ENCODE assay signal across 10 cellular contexts in the genomic region with DNA sequence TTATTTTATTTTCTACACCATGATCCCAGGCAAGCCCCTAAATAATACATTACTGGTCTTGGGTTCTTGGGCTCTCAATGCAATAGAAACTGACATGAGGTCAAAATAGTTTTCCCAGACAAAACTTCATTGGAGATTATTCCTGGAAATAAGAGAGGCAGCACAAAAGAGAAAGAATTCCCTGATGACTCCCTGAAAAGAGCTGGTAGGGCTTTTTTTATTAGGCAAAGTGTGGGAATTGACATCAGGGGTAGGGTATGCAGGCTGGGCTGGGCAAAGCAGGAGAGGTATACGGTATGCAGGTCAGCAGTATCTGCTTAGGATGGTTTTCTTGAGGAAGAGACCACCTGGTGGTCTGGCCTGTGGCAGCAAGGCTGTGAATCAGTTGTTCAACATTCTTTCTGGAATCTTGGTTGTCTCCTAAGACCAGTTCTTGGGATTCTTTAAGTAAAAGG. TPM values are rescaled to one million over a fixed set of nuclear protein-coding genes. Genes with fewer than 3 reads are reported as not detected.
DNase-seq lines count a peak whose midpoint lies in the region; ATAC-seq and TF ChIP-seq lines count a peak whose summit lies in the region.
"Had no signal": no experiment of that assay in that cellular context is flagged by ENCODE, and none has a peak within 500 bp of the region (broad histone marks: within the 10 kb centered on the region; RNA-seq: fewer than 3 reads in every experiment).

No MANE protein-coding gene starts in this region.

- no peaks in the 10 kb centered on the region for H4K20me1 ChIP-seq in HCT116 (ENCODE audit: insufficient read depth)

- peak; percentile 27; the same call in 1 of the 2 replicates for ATAC-seq in HCT116
- ATAC-seq in HG02759 (IDR thresholded peaks at IDR 0.05; ENCODE audit: unreplicated experiment): no peak
- ATAC-seq in GM21528 (IDR thresholded peaks at IDR 0.05; ENCODE audit: low FRiP score, unreplicated experiment): no peak

- no peaks in the 10 kb centered on the region for H3K9me2 ChIP-seq in HCT116 (ENCODE audit: insufficient read depth)

- H3K36me3 ChIP-seq in HCT116 (ENCODE audit: control insufficient read depth in 1 of 2, insufficient read depth in 2 of 2, low read length in 2 of 2) (no peaks in the 10 kb centered on the region), ascending aorta (no peaks in the 10 kb centered on the region)

- POLR2A ChIA-PET in HCT116 (lab: Charles Lee): no interaction called here

- no peaks in the 10 kb centered on the region for H3K79me2 ChIP-seq in HCT116 (ENCODE audit: insufficient read depth, low read length)

- H3K27ac ChIP-seq in HCT116 (ENCODE audit: low read depth, low read length): peak overlapping the region; percentile 73
- H3K27ac ChIP-seq in ascending aorta: peak overlapping the region; percentile 65 to 72

- H3K4me3 ChIP-seq in HCT116 (replicated peaks in 1 of 2; ENCODE audit: low read depth in 1 of 2, low read length in 2 of 2) (no peak overlapping the region), ascending aorta (no peak overlapping the region)

- H3K4me2 ChIP-seq in HCT116 (ENCODE audit: low read length): peak overlapping the region; percentile 44

- intact Hi-C loops in HCT116 (cut with micrococcal nuclease) (no loop called here), ascending aorta (cut with DNase I) (no loop called here)

- BruUV-seq in HCT116 (replicated peaks; lab: Mats Ljungman, UMichigan): TSS peak; percentile 60

- TF ChIP-seq RAD21 in HCT116 (IDR thresholded peaks at IDR 0.05; ENCODE audit: low read depth): no peak

- H3K9ac ChIP-seq in HCT116 (ENCODE audit: low read length): 0 out of 2 replicates have a peak overlapping the region, but pooled peaks have one; percentile 15

- CTCF ChIA-PET in HCT116 (lab: Charles Lee): no interaction called here

- H3K9me3 ChIP-seq in HCT116 (ENCODE audit: control insufficient read depth in 1 of 2, insufficient read depth in 1 of 2, low read depth in 1 of 2, low read length in 2 of 2) (no peaks in the 10 kb centered on the region), ascending aorta (no peaks in the 10 kb centered on the region)

- H3K4me1 ChIP-seq in HCT116 (ENCODE audit: control insufficient read depth in 1 of 2, insufficient read depth in 2 of 2, low read length in 2 of 2) (peaks cover 19 to 29% of the 10 kb centered on the region in 2 experiments), ascending aorta (peaks cover 0 to 6% of the 10 kb centered on the region in 2 donors)

- TF ChIP-seq POLR2A in HCT116 (IDR thresholded peaks at IDR 0.05; ENCODE audit: borderline replicate concordance, extremely low read depth, insufficient read depth, insufficient read length): no peak

- TF ChIP-seq CTCF in HCT116 (IDR thresholded peaks at IDR 0.05 in 2 of 3, conservative IDR thresholded peaks at IDR 0.05 in 1 of 3; ENCODE audit: borderline replicate concordance in 1 of 3, insufficient read depth in 1 of 3, low read depth in 2 of 3, low read length in 2 of 3) (no peak), ascending aorta (IDR thresholded peaks at IDR 0.05) (no peak)

- no peak for DNase-seq in HCT116 (ENCODE audit: low read depth, low spot score)
- DNase-seq in ascending aorta (ENCODE audit: low spot score in 2 of 2): no peak
- peak; percentile 54 for DNase-seq in iPS DF 19.7 (ENCODE audit: low read depth, low spot score)
- peak; percentile 9 for DNase-seq in retina
- DNase-seq in inferior parietal cortex (ENCODE audit: extremely low spot score): no peak
- DNase-seq in D341Med (ENCODE audit: low spot score): no peak
- DNase-seq: activated CD4-positive, CD25-positive, alpha-beta regulatory T cell had no signal

- no peaks in the 10 kb centered on the region for H3K27me3 ChIP-seq in HCT116 (ENCODE audit: insufficient read depth, low read length)
- H3K27me3 ChIP-seq in ascending aorta: no peaks in the 10 kb centered on the region

- RAD21 ChIA-PET in HCT116 (lab: Charles Lee; ENCODE audit: low non-redundant PET in 1 of 2, low total read pairs in 2 of 2, uncharacterized antibody in 2 of 2, unreplicated experiment in 2 of 2): interaction anchor here in 1 of 2 experiments (0.6 kb wide), 1 partner anchor 115 kb away, joined by 3 read pairs; no protein-coding TSS in a partner anchor

- H2AFZ ChIP-seq in HCT116 (ENCODE audit: low read depth, low read length, poor library complexity, severe bottlenecking): no peak overlapping the region

TF ChIP-seq in HCT116, 20 proteins besides CTCF, POLR2A, EP300 and RAD21:
- no peak for TF ChIP-seq TCF7L2 (IDR thresholded peaks at IDR 0.05; ENCODE audit: borderline replicate concordance, extremely low read depth, insufficient read depth, insufficient read length)
- TF ChIP-seq, protein P1, sequence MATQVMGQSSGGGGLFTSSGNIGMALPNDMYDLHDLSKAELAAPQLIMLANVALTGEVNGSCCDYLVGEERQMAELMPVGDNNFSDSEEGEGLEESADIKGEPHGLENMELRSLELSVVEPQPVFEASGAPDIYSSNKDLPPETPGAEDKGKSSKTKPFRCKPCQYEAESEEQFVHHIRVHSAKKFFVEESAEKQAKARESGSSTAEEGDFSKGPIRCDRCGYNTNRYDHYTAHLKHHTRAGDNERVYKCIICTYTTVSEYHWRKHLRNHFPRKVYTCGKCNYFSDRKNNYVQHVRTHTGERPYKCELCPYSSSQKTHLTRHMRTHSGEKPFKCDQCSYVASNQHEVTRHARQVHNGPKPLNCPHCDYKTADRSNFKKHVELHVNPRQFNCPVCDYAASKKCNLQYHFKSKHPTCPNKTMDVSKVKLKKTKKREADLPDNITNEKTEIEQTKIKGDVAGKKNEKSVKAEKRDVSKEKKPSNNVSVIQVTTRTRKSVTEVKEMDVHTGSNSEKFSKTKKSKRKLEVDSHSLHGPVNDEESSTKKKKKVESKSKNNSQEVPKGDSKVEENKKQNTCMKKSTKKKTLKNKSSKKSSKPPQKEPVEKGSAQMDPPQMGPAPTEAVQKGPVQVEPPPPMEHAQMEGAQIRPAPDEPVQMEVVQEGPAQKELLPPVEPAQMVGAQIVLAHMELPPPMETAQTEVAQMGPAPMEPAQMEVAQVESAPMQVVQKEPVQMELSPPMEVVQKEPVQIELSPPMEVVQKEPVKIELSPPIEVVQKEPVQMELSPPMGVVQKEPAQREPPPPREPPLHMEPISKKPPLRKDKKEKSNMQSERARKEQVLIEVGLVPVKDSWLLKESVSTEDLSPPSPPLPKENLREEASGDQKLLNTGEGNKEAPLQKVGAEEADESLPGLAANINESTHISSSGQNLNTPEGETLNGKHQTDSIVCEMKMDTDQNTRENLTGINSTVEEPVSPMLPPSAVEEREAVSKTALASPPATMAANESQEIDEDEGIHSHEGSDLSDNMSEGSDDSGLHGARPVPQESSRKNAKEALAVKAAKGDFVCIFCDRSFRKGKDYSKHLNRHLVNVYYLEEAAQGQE (IDR thresholded peaks at IDR 0.05; ENCODE audit: low read depth): no peak
- no peak for TF ChIP-seq EZH2 (IDR thresholded peaks at IDR 0.05)
- TF ChIP-seq POLR2AphosphoS5 (IDR thresholded peaks at IDR 0.05; ENCODE audit: low read depth, low read length): no peak
- no peak for TF ChIP-seq CBX3 (IDR thresholded peaks at IDR 0.05; ENCODE audit: low read depth)
- TF ChIP-seq SRF (IDR thresholded peaks at IDR 0.05; ENCODE audit: low read depth): no peak
- TF ChIP-seq, protein P2, sequence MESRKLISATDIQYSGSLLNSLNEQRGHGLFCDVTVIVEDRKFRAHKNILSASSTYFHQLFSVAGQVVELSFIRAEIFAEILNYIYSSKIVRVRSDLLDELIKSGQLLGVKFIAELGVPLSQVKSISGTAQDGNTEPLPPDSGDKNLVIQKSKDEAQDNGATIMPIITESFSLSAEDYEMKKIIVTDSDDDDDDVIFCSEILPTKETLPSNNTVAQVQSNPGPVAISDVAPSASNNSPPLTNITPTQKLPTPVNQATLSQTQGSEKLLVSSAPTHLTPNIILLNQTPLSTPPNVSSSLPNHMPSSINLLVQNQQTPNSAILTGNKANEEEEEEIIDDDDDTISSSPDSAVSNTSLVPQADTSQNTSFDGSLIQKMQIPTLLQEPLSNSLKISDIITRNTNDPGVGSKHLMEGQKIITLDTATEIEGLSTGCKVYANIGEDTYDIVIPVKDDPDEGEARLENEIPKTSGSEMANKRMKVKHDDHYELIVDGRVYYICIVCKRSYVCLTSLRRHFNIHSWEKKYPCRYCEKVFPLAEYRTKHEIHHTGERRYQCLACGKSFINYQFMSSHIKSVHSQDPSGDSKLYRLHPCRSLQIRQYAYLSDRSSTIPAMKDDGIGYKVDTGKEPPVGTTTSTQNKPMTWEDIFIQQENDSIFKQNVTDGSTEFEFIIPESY (IDR thresholded peaks at IDR 0.05; ENCODE audit: extremely low read depth, insufficient replicate concordance, low read length): no peak
- TF ChIP-seq, protein P3, sequence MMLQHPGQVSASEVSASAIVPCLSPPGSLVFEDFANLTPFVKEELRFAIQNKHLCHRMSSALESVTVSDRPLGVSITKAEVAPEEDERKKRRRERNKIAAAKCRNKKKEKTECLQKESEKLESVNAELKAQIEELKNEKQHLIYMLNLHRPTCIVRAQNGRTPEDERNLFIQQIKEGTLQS (IDR thresholded peaks at IDR 0.05): no peak
- no peak for TF ChIP-seq YY1 (IDR thresholded peaks at IDR 0.05; ENCODE audit: extremely low read depth, insufficient replicate concordance, low read depth, low read length)
- TF ChIP-seq SP1 (IDR thresholded peaks at IDR 0.05; ENCODE audit: low read depth): no peak
- TF ChIP-seq JUND (IDR thresholded peaks at IDR 0.05): no peak
- TF ChIP-seq SIN3A (IDR thresholded peaks at IDR 0.05; ENCODE audit: low read depth): no peak
- no peak for TF ChIP-seq FOSL1 (IDR thresholded peaks at IDR 0.05; ENCODE audit: low read depth)
- TF ChIP-seq EGR1 (IDR thresholded peaks at IDR 0.05; ENCODE audit: low read depth): no peak
- TF ChIP-seq CEBPB (IDR thresholded peaks at IDR 0.05; ENCODE audit: low read depth): no peak
- no peak for TF ChIP-seq ELF1 (IDR thresholded peaks at IDR 0.05; ENCODE audit: borderline replicate concordance, low read depth)

RNA-seq across cellular contexts. Expression of a gene that starts 9.3 kb away (rescaled TPM):
- total RNA-seq in HCT116 (2021; ENCODE audit: unreplicated experiment): not detected
- polyA plus RNA-seq in HCT116 (2012): not detected in 2 replicates
- total RNA-seq in ascending aorta: not detected
- total RNA-seq: subcutaneous adipose tissue had no signal

RNA-seq across cellular contexts. Expression of a gene that starts 14.2 kb away (rescaled TPM):
- total RNA-seq in HCT116 (2021; ENCODE audit: unreplicated experiment) (not detected), ascending aorta (not detected)
- 0.38 and 1.7 TPM in 2 replicates for polyA plus RNA-seq in HCT116 (2012)
- total RNA-seq: subcutaneous adipose tissue had no signal

Comparison
In these comparisons a context has a peak if more than half of its experiments do, and no peak if none do; other contexts are left out.
1. DNase-seq: peak in iPS DF 19.7 (single experiment) and retina (single experiment); none in HCT116 (single experiment), ascending aorta (0 of 2), inferior parietal cortex (single experiment) and D341Med (single experiment).